Comparison of ENCODE assay signal across 21 cellular contexts in the genomic region with DNA sequence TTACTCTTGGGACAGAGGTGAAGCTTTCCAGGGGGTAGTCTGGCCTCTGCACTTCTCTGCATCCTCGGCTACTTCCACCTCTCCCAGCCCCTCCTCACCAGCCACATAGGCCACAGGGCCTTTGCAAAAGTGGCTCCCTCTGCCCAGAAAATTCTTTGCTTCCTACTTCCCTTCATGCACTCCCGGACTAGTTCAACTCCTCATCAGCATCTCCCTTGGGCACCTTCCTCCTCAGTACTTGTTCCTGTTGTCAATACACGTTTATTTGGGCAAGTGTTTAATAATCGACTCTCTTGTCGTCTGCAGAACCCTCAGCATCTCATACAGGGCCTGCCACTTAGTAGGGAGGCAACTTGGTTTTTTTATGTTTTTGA. TPM values are rescaled to one million over a fixed set of nuclear protein-coding genes. Genes with fewer than 3 reads are reported as not detected.
DNase-seq lines count a peak whose midpoint lies in the region; ATAC-seq, FAIRE-seq and TF ChIP-seq lines count a peak whose summit lies in the region.
"Had no signal": no experiment of that assay in that cellular context is flagged by ENCODE, and none has a peak within 500 bp of the region (broad histone marks: within the 10 kb centered on the region; RNA-seq: fewer than 3 reads in every experiment).

No MANE protein-coding gene starts in this region.

- no peak overlapping the region for H3K23ac ChIP-seq in H1 (ENCODE audit: insufficient read length)

- H3K4me2 ChIP-seq in A549 = peak overlapping the region; percentile 51
- 0 out of 2 replicates have a peak overlapping the region, but pooled peaks have one; percentile 19 for H3K4me2 ChIP-seq in HCT116 (ENCODE audit: low read length)
- H3K4me2 ChIP-seq in H1 (ENCODE audit: insufficient read depth in 1 of 2, low read depth in 2 of 2, low read length in 2 of 2) = no peak overlapping the region
- H3K4me2 ChIP-seq: BLaER1 treated with 17β-estradiol and CSF1 and Interleukin-3, amounts not matched to agents 10 nM and 100 nM had no signal

- H2BK20ac ChIP-seq in H1 (ENCODE audit: low read length) = no peak overlapping the region; the same call in 1 of the 2 replicates

- H3K14ac ChIP-seq in H1 (ENCODE audit: insufficient read length) = no peak overlapping the region

- no peak for DNase-seq in A549 (ENCODE audit: low read depth in 1 of 2, low spot score in 1 of 2)
- no peak for DNase-seq in HCT116 (ENCODE audit: low read depth, low spot score)
- no peak for DNase-seq in H1 (ENCODE audit: low read depth in 1 of 2, low spot score in 2 of 2)
- DNase-seq in stomach = no peak
- DNase-seq in medulla oblongata (ENCODE audit: extremely low spot score) = no peak
- DNase-seq in NCI-H1694 (lab: John Stamatoyannopoulos, UW) = no peak
- DNase-seq: 8988T; CD4-positive, CD25-positive, alpha-beta regulatory T cell; CD8-positive, alpha-beta memory T cell; COR-L47; GOT3; H9; HFFc6; KG1 had no signal

- H2BK12ac ChIP-seq in H1 (ENCODE audit: low read depth, low read length) = 0 out of 2 replicates have a peak overlapping the region, but pooled peaks have one; percentile 63

- H3K79me2 ChIP-seq in HCT116 (ENCODE audit: insufficient read depth, low read length) (no peaks in the 10 kb centered on the region), H1 (ENCODE audit: control insufficient read depth in 1 of 2, insufficient read depth in 2 of 2, low read length in 2 of 2) (no peaks in the 10 kb centered on the region)

- TF ChIP-seq POLR2A in A549 (IDR thresholded peaks at IDR 0.05; ENCODE audit: low read length) (no peak), HCT116 (IDR thresholded peaks at IDR 0.05; ENCODE audit: borderline replicate concordance, extremely low read depth, insufficient read depth, insufficient read length) (no peak), H1 (IDR thresholded peaks at IDR 0.05; ENCODE audit: control extremely low read depth in 1 of 2, low read depth in 2 of 2, low read length in 2 of 2) (no peak), stomach (IDR thresholded peaks at IDR 0.05) (no peak)

- H3K27ac ChIP-seq in A549 (peak overlapping the region; percentile 20 to 47; a peak in 4 of 6 replicates), HCT116 (ENCODE audit: low read depth, low read length) (no peak overlapping the region), H1 (ENCODE audit: low read depth, low read length) (no peak overlapping the region), stomach (peak overlapping the region in 3 of 5 donors; percentile 16 to 53 (median 25))
- H3K27ac ChIP-seq: BLaER1 treated with 17β-estradiol and CSF1 and Interleukin-3, amounts not matched to agents 10 nM and 100 nM had no signal

- no peak overlapping the region for H3K18ac ChIP-seq in H1 (ENCODE audit: extremely low read depth, low read length)

- no peaks in the 10 kb centered on the region for H3K9me2 ChIP-seq in HCT116 (ENCODE audit: insufficient read depth)

- H3K27me3 ChIP-seq in HCT116 (ENCODE audit: insufficient read depth, low read length) = no peaks in the 10 kb centered on the region
- H3K27me3 ChIP-seq in H1 (replicated peaks in 1 of 4; ENCODE audit: control insufficient read depth in 3 of 4, extremely low read depth in 1 of 4, insufficient read depth in 3 of 4, low read length in 3 of 4) = peaks cover 0 to 7% (median 3%) of the 10 kb centered on the region in 4 experiments; a peak in 3 of 7 replicates
- H3K27me3 ChIP-seq in stomach = no peaks in the 10 kb centered on the region
- H3K27me3 ChIP-seq: BLaER1 treated with 17β-estradiol and CSF1 and Interleukin-3, amounts not matched to agents 10 nM and 100 nM had no signal

- POLR2A ChIA-PET in A549 (lab: Yijun Ruan, JAX) (no interaction called here), HCT116 (lab: Charles Lee) (no interaction called here), H1 (lab: Charles Lee; ENCODE audit: partially characterized antibody) (interaction anchor here (0.8 to 1.5 kb wide), 2 partner anchors 12 to 26 kb away, joined by 3 to 4 read pairs; no protein-coding TSS in a partner anchor)

- no peak overlapping the region for H2BK120ac ChIP-seq in H1 (replicated peaks; ENCODE audit: low read depth, low read length)

- H3K9ac ChIP-seq in HCT116 (ENCODE audit: low read length) (no peak overlapping the region), H1 (replicated peaks in 1 of 4; ENCODE audit: extremely low read depth in 1 of 4, low read depth in 3 of 4, low read length in 3 of 4) (no peak overlapping the region)
- H3K9ac ChIP-seq: BLaER1 treated with 17β-estradiol and CSF1 and Interleukin-3, amounts not matched to agents 10 nM and 100 nM had no signal

- no TSS peak for BruUV-seq in HCT116 (replicated peaks; lab: Mats Ljungman, UMichigan)

- H4K20me1 ChIP-seq in HCT116 (ENCODE audit: insufficient read depth) (no peaks in the 10 kb centered on the region), H1 (replicated peaks in 1 of 2; ENCODE audit: control insufficient read depth in 1 of 2, insufficient read depth in 2 of 2, low read length in 2 of 2) (peaks cover 0 to 2% of the 10 kb centered on the region in 2 experiments)
- H4K20me1 ChIP-seq: BLaER1 treated with 17β-estradiol and CSF1 and Interleukin-3, amounts not matched to agents 10 nM and 100 nM had no signal

- no peak for ATAC-seq in A549
- ATAC-seq in HCT116 = no peak
- no peak for ATAC-seq in HG03039 (IDR thresholded peaks at IDR 0.05; ENCODE audit: unreplicated experiment)
- no peak for ATAC-seq in GM18907 (IDR thresholded peaks at IDR 0.05; ENCODE audit: unreplicated experiment)

- RAD21 ChIA-PET in HCT116 (lab: Charles Lee; ENCODE audit: low non-redundant PET in 1 of 2, low total read pairs in 2 of 2, uncharacterized antibody in 2 of 2, unreplicated experiment in 2 of 2) = no interaction called here

- H2BK15ac ChIP-seq in H1 (ENCODE audit: low read length) = peak overlapping the region; percentile 88

- H3K79me1 ChIP-seq in H1 (ENCODE audit: low read depth, low read length) = no peaks in the 10 kb centered on the region

- no peak overlapping the region for H4K8ac ChIP-seq in H1 (ENCODE audit: extremely low read depth, insufficient read depth, low read length)

- H2AFZ ChIP-seq in HCT116 (ENCODE audit: low read depth, low read length, poor library complexity, severe bottlenecking) (no peak overlapping the region), H1 (ENCODE audit: low read length) (no peak overlapping the region)

- TF ChIP-seq EP300 in A549 (IDR thresholded peaks at IDR 0.05) (no peak), H1 (IDR thresholded peaks at IDR 0.05; ENCODE audit: borderline replicate concordance in 1 of 2, low read depth in 2 of 2, low read length in 2 of 2) (no peak), stomach (IDR thresholded peaks at IDR 0.05) (no peak)

- 85% methylated on average over 5 of the region's 5 CpGs for WGBS in A549 (ENCODE audit: missing lambda C conversion rate)
- WGBS in H1 (ENCODE audit: extremely low coverage in 1 of 2, insufficient coverage in 1 of 2, insufficient read length in 1 of 2, insufficient replicate concordance in 2 of 2, low coverage in 1 of 2, low lambda C conversion rate in 2 of 2, missing lambda C conversion rate in 1 of 2), 2 experiments = 87% methylated on average over 5 of the region's 5 CpGs; no CpG with 5 or more reads in 1 of the 2 experiments
- 79 to 84% (median 83%) methylated on average over 5 of the region's 5 CpGs for WGBS in stomach, 5 donors

- H4K5ac ChIP-seq in H1 (ENCODE audit: insufficient read length, low read depth, low read length) = no peak overlapping the region

- no peak overlapping the region for H2BK5ac ChIP-seq in H1 (ENCODE audit: low read depth, low read length)

- no peak overlapping the region for H3K4ac ChIP-seq in H1 (replicated peaks; ENCODE audit: insufficient read length, low read depth, low read length)

- no peaks in the 10 kb centered on the region for H3K36me3 ChIP-seq in HCT116 (ENCODE audit: control insufficient read depth in 1 of 2, insufficient read depth in 2 of 2, low read length in 2 of 2)
- H3K36me3 ChIP-seq in H1 (ENCODE audit: control insufficient read depth in 2 of 4, insufficient read depth in 4 of 4, low read length in 3 of 4) = no peaks in the 10 kb centered on the region
- H3K36me3 ChIP-seq in stomach = no peaks in the 10 kb centered on the region
- H3K36me3 ChIP-seq: BLaER1 treated with 17β-estradiol and CSF1 and Interleukin-3, amounts not matched to agents 10 nM and 100 nM had no signal

- H3K4me1 ChIP-seq in A549 = peaks cover 28% of the 10 kb centered on the region
- H3K4me1 ChIP-seq in HCT116 (ENCODE audit: control insufficient read depth in 1 of 2, insufficient read depth in 2 of 2, low read length in 2 of 2) = peaks cover 9 to 16% of the 10 kb centered on the region in 2 experiments; a peak in 3 of 4 replicates
- H3K4me1 ChIP-seq in H1 (replicated peaks in 1 of 4; ENCODE audit: control insufficient read depth in 3 of 4, insufficient read depth in 4 of 4, low read length in 3 of 4) = peaks cover 3 to 12% (median 5%) of the 10 kb centered on the region in 4 experiments
- peaks cover 0 to 16% (median 8%) of the 10 kb centered on the region in 4 donors for H3K4me1 ChIP-seq in stomach

- H3K56ac ChIP-seq in H1 (replicated peaks; ENCODE audit: insufficient read length, low read depth, low read length) = no peak overlapping the region

- no peak for TF ChIP-seq CTCF in A549 (IDR thresholded peaks at IDR 0.05)
- no peak for TF ChIP-seq CTCF in HCT116 (IDR thresholded peaks at IDR 0.05 in 2 of 3, conservative IDR thresholded peaks at IDR 0.05 in 1 of 3; ENCODE audit: borderline replicate concordance in 1 of 3, insufficient read depth in 1 of 3, low read depth in 2 of 3, low read length in 2 of 3)
- no peak for TF ChIP-seq CTCF in H1 (IDR thresholded peaks at IDR 0.05; ENCODE audit: control extremely low read depth in 1 of 3, insufficient read depth in 1 of 3, low read depth in 1 of 3, low read length in 3 of 3)
- TF ChIP-seq CTCF in stomach (IDR thresholded peaks at IDR 0.05) = no peak

- H3K9me3 ChIP-seq in A549 (no peaks in the 10 kb centered on the region), HCT116 (ENCODE audit: control insufficient read depth in 1 of 2, insufficient read depth in 1 of 2, low read depth in 1 of 2, low read length in 2 of 2) (no peaks in the 10 kb centered on the region), H1 (ENCODE audit: insufficient read depth in 2 of 2, low read depth in 1 of 2, low read length in 1 of 2) (peaks cover 0 to 2% of the 10 kb centered on the region in 2 experiments; a peak in 1 of 4 replicates), stomach (no peaks in the 10 kb centered on the region)

- intact Hi-C loops in HCT116 (cut with micrococcal nuclease) (no loop called here), stomach (cut with DNase I; ENCODE audit: low total_unique reads) (no loop called here)

- CTCF ChIA-PET in A549 (lab: Yijun Ruan, JAX) = interaction anchor here (1.3 to 4.1 kb wide), 3 partner anchors 10 to 22 kb away, joined by 4 to 20 read pairs (median 4); no protein-coding TSS in a partner anchor
- CTCF ChIA-PET in HCT116 (lab: Charles Lee) = no interaction called here
- CTCF ChIA-PET in H1 (lab: Charles Lee; ENCODE audit: partially characterized antibody) = interaction anchor here (1.5 to 8.4 kb wide), 5 partner anchors 10 to 63 kb away, joined by 3 to 54 read pairs (median 5); no protein-coding TSS in a partner anchor

- H4K91ac ChIP-seq in H1 (replicated peaks; ENCODE audit: insufficient read length, low read length) = no peak overlapping the region

- H3K4me3 ChIP-seq in A549 (no peak overlapping the region), HCT116 (replicated peaks in 1 of 2; ENCODE audit: low read depth in 1 of 2, low read length in 2 of 2) (no peak overlapping the region), H1 (ENCODE audit: extremely low read depth in 1 of 4, insufficient read depth in 2 of 4, low read depth in 3 of 4, low read length in 4 of 4) (no peak overlapping the region), stomach (no peak overlapping the region)
- H3K4me3 ChIP-seq: BLaER1 treated with 17β-estradiol and CSF1 and Interleukin-3, amounts not matched to agents 10 nM and 100 nM had no signal

- FAIRE-seq in A549 (lab: Jason Lieb, UNC) (no peak), H1 (lab: Jason Lieb, UNC) (no peak)
- FAIRE-seq: D721Med, G401.6, GM12891, GM18507 had no signal

- TF ChIP-seq RAD21 in A549 (conservative IDR thresholded peaks at IDR 0.05 in 1 of 2, IDR thresholded peaks at IDR 0.05 in 1 of 2) (no peak), HCT116 (IDR thresholded peaks at IDR 0.05; ENCODE audit: low read depth) (no peak), H1 (IDR thresholded peaks at IDR 0.05 in 1 of 2, conservative IDR thresholded peaks at IDR 0.05 in 1 of 2; ENCODE audit: low read depth in 2 of 2, low read length in 2 of 2) (no peak)

- no peaks in the 10 kb centered on the region for H3K23me2 ChIP-seq in H1 (ENCODE audit: low read depth, low read length)

- H2AK5ac ChIP-seq in H1 (ENCODE audit: low read depth, low read length) = peak overlapping the region; percentile 44; the same call in 1 of the 2 replicates

RNA-seq across cellular contexts. Expression of gene USP7, which starts 23.1 kb away (rescaled TPM):
- polyA plus RNA-seq in A549 (2011; rRNA removed) (39.6 and 78.6 TPM in 2 replicates), A549 (2017; fragmentation: RNase III; extraction: RNeasy Plus Mini Kit Qiagen cat#74134 plus additional on column Dnase treatment) (65.7 to 66.6 TPM (median 65.9 TPM) in 3 replicates), H1 (2011; rRNA removed) (21.3 and 22.8 TPM in 2 replicates), stomach (10 to 100 TPM; 19.3 to 28.3 (median 22.5) TPM)
- polyA plus RNA-seq in A549 (2012; cell fraction: cytosol; rRNA removed) = 9.1 and 9.3 TPM in 2 replicates
- polyA plus RNA-seq in A549 (2012; cell fraction: nucleus; rRNA removed) = 12.8 and 27.0 TPM in 2 replicates
- polyA minus RNA-seq in A549 (2011; rRNA and poly(A)+ RNA removed) = 122 and 194 TPM in 2 replicates
- total RNA-seq in HCT116 (2021; ENCODE audit: unreplicated experiment) (154 TPM), stomach (100 to 1,000 TPM in 2 of 5 donors, 10 to 100 TPM in 3; 29.2 to 171 (median 94.0) TPM)
- polyA plus RNA-seq in HCT116 (2012) = 76.4 and 77.8 TPM in 2 replicates
- total RNA-seq in H1 (2021; fragmentation: NEBNext Ultra II Directional; extraction: Animal tissue kit (Norgen Biotek cat#: 25700)) = 208 and 211 TPM in 2 replicates
- polyA plus RNA-seq in H1 (2011; cell fraction: cytosol; rRNA removed) = 30.9 TPM
- polyA plus RNA-seq in H1 (2011; cell fraction: nucleus; rRNA removed) = 117 TPM
- polyA plus RNA-seq in H1 (2012, experiment 1 of 2) = 91.3 to 141 TPM (median 111 TPM) in 4 replicates
- polyA plus RNA-seq in H1 (2012, experiment 2 of 2) = 7.7 TPM
- polyA plus RNA-seq in H1 (2013, experiment 1 of 2) = 77.1 TPM
- 78.8 TPM for polyA plus RNA-seq in H1 (2013, experiment 2 of 2)
- 157 and 170 TPM in 2 replicates for polyA minus RNA-seq in H1 (2011; rRNA and poly(A)+ RNA removed)
- 41.6 TPM for polyA minus RNA-seq in H1 (2011; cell fraction: cytosol; rRNA and poly(A)+ RNA removed)
- 170 TPM for polyA minus RNA-seq in H1 (2011; cell fraction: nucleus; rRNA and poly(A)+ RNA removed)

Comparison
In these comparisons a context has a peak if more than half of its experiments do, and no peak if none do; other contexts are left out.
1. H3K27ac ChIP-seq: peak in A549 (2 of 2) and stomach (3 of 5); none in HCT116 (single experiment) and H1 (single experiment).
2. H3K4me2 ChIP-seq: peak in A549 (single experiment) and HCT116 (single experiment); none in H1 (0 of 2).